1 cellular context compared by ENCODE assay signal in the genomic region with DNA sequence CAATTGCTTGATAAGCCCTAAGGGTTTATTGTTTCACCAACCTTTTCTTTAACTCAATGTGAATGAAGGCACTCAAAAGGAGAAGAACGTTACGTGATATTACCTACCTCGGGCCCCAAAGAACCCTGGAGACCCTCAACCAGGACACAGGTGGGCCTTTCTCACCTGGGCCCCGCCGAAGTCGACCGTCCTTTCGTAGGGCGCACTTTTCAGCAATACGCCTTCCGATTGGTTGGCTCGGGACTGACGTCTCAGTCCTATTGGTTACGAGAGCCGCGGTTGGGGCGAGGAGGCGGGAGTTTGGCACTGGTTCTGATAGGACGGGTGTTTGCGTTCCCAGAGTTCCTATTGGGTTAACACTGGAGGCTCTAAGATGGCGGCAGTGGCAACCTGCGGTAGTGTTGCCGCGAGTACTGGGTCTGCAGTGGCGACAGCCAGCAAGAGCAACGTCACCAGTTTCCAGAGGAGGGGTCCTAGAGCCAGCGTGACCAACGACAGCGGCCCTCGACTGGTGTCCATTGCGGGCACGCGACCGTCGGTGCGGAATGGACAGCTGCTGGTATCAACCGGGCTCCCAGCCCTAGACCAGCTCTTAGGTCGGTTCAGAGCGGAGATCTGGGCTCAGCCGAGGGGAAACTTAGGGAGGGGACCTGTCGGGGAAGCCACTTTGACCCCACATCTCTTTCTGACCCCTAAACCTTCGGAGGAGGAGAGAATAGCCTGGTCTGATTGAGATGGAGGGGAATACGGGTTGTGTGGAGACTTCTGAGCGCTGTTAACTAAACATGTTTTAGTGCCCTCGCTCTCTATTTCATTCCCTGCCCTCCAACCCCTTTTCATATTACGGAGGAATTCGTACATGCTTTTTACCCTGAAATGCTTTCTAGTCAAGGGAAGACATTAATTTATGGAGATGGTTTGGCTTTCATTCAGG.
A peak's percentile ranks its signal among the peaks of the same experiment; 100 is the strongest.
TF ChIP-seq lines count a peak whose summit lies in the region.

A gene with protein sequence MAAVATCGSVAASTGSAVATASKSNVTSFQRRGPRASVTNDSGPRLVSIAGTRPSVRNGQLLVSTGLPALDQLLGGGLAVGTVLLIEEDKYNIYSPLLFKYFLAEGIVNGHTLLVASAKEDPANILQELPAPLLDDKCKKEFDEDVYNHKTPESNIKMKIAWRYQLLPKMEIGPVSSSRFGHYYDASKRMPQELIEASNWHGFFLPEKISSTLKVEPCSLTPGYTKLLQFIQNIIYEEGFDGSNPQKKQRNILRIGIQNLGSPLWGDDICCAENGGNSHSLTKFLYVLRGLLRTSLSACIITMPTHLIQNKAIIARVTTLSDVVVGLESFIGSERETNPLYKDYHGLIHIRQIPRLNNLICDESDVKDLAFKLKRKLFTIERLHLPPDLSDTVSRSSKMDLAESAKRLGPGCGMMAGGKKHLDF (plus strand): TSS at position 356 of the 934 bp plus-strand sequence. CDS start 18 bp downstream, at position 374.
A gene with protein sequence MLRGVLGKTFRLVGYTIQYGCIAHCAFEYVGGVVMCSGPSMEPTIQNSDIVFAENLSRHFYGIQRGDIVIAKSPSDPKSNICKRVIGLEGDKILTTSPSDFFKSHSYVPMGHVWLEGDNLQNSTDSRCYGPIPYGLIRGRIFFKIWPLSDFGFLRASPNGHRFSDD (minus strand): TSS at position 211 of the 934 bp plus-strand sequence. CDS start 46,346 bp downstream, outside the sequence.

TF ChIP-seq in HepG2, 621 proteins besides CTCF, POLR2A, EP300 and RAD21 (continued from another document and continues in another):
- TF ChIP-seq, protein P1, sequence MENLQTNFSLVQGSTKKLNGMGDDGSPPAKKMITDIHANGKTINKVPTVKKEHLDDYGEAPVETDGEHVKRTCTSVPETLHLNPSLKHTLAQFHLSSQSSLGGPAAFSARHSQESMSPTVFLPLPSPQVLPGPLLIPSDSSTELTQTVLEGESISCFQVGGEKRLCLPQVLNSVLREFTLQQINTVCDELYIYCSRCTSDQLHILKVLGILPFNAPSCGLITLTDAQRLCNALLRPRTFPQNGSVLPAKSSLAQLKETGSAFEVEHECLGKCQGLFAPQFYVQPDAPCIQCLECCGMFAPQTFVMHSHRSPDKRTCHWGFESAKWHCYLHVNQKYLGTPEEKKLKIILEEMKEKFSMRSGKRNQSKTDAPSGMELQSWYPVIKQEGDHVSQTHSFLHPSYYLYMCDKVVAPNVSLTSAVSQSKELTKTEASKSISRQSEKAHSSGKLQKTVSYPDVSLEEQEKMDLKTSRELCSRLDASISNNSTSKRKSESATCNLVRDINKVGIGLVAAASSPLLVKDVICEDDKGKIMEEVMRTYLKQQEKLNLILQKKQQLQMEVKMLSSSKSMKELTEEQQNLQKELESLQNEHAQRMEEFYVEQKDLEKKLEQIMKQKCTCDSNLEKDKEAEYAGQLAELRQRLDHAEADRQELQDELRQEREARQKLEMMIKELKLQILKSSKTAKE (CRISPR knock-in tag; IDR thresholded peaks at IDR 0.05; ENCODE audit: borderline replicate concordance): no peak
- no peak for TF ChIP-seq DNMT1 (CRISPR knock-in tag; IDR thresholded peaks at IDR 0.05)
- peak; percentile 68 for TF ChIP-seq SALL1 (CRISPR knock-in tag; IDR thresholded peaks at IDR 0.05)
- no peak for TF ChIP-seq ZNF282 (IDR thresholded peaks at IDR 0.05; ENCODE audit: partially characterized antibody)
- TF ChIP-seq, protein P2, sequence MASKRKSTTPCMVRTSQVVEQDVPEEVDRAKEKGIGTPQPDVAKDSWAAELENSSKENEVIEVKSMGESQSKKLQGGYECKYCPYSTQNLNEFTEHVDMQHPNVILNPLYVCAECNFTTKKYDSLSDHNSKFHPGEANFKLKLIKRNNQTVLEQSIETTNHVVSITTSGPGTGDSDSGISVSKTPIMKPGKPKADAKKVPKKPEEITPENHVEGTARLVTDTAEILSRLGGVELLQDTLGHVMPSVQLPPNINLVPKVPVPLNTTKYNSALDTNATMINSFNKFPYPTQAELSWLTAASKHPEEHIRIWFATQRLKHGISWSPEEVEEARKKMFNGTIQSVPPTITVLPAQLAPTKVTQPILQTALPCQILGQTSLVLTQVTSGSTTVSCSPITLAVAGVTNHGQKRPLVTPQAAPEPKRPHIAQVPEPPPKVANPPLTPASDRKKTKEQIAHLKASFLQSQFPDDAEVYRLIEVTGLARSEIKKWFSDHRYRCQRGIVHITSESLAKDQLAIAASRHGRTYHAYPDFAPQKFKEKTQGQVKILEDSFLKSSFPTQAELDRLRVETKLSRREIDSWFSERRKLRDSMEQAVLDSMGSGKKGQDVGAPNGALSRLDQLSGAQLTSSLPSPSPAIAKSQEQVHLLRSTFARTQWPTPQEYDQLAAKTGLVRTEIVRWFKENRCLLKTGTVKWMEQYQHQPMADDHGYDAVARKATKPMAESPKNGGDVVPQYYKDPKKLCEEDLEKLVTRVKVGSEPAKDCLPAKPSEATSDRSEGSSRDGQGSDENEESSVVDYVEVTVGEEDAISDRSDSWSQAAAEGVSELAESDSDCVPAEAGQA (IDR thresholded peaks at IDR 0.05; ENCODE audit: low read depth): peak; percentile 90
- TF ChIP-seq, protein P2 (CRISPR knock-in tag; IDR thresholded peaks at IDR 0.05; ENCODE audit: borderline replicate concordance): no peak
- TF ChIP-seq STAT5B (CRISPR knock-in tag; IDR thresholded peaks at IDR 0.05): no peak
- TF ChIP-seq, protein P3, sequence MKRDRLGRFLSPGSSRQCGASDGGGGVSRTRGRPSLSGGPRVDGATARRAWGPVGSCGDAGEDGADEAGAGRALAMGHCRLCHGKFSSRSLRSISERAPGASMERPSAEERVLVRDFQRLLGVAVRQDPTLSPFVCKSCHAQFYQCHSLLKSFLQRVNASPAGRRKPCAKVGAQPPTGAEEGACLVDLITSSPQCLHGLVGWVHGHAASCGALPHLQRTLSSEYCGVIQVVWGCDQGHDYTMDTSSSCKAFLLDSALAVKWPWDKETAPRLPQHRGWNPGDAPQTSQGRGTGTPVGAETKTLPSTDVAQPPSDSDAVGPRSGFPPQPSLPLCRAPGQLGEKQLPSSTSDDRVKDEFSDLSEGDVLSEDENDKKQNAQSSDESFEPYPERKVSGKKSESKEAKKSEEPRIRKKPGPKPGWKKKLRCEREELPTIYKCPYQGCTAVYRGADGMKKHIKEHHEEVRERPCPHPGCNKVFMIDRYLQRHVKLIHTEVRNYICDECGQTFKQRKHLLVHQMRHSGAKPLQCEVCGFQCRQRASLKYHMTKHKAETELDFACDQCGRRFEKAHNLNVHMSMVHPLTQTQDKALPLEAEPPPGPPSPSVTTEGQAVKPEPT (CRISPR knock-in tag; IDR thresholded peaks at IDR 0.05; ENCODE audit: low read depth): no peak
- no peak for TF ChIP-seq ARNT (IDR thresholded peaks at IDR 0.05)
- peak; percentile 45; the same call in 1 of the 2 replicates for TF ChIP-seq MED1 (CRISPR knock-in tag; IDR thresholded peaks at IDR 0.05)
- TF ChIP-seq SYNCRIP (IDR thresholded peaks at IDR 0.05; ENCODE audit: insufficient read depth, low read depth, low read length): no peak
- TF ChIP-seq FOXK2 (IDR thresholded peaks at IDR 0.05): no peak
- TF ChIP-seq, protein P4, sequence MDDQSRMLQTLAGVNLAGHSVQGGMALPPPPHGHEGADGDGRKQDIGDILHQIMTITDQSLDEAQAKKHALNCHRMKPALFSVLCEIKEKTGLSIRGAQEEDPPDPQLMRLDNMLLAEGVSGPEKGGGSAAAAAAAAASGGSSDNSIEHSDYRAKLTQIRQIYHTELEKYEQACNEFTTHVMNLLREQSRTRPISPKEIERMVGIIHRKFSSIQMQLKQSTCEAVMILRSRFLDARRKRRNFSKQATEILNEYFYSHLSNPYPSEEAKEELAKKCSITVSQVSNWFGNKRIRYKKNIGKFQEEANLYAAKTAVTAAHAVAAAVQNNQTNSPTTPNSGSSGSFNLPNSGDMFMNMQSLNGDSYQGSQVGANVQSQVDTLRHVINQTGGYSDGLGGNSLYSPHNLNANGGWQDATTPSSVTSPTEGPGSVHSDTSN (CRISPR knock-in tag; IDR thresholded peaks at IDR 0.05; ENCODE audit: borderline replicate concordance): no peak
- TF ChIP-seq, protein P5, sequence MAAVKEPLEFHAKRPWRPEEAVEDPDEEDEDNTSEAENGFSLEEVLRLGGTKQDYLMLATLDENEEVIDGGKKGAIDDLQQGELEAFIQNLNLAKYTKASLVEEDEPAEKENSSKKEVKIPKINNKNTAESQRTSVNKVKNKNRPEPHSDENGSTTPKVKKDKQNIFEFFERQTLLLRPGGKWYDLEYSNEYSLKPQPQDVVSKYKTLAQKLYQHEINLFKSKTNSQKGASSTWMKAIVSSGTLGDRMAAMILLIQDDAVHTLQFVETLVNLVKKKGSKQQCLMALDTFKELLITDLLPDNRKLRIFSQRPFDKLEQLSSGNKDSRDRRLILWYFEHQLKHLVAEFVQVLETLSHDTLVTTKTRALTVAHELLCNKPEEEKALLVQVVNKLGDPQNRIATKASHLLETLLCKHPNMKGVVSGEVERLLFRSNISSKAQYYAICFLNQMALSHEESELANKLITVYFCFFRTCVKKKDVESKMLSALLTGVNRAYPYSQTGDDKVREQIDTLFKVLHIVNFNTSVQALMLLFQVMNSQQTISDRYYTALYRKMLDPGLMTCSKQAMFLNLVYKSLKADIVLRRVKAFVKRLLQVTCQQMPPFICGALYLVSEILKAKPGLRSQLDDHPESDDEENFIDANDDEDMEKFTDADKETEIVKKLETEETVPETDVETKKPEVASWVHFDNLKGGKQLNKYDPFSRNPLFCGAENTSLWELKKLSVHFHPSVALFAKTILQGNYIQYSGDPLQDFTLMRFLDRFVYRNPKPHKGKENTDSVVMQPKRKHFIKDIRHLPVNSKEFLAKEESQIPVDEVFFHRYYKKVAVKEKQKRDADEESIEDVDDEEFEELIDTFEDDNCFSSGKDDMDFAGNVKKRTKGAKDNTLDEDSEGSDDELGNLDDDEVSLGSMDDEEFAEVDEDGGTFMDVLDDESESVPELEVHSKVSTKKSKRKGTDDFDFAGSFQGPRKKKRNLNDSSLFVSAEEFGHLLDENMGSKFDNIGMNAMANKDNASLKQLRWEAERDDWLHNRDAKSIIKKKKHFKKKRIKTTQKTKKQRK (IDR thresholded peaks at IDR 0.05; ENCODE audit: low read length): no peak
- 0 out of 2 replicates have a peak, but pooled peaks have one; percentile 56 for TF ChIP-seq ZIK1 (CRISPR knock-in tag; IDR thresholded peaks at IDR 0.05; ENCODE audit: borderline replicate concordance, low read depth)
- no peak for TF ChIP-seq NFE2L2 (IDR thresholded peaks at IDR 0.05; ENCODE audit: low read length)
- no peak for TF ChIP-seq SNAPC2 (CRISPR knock-in tag; IDR thresholded peaks at IDR 0.05)
- TF ChIP-seq HDAC2 (CRISPR knock-in tag; IDR thresholded peaks at IDR 0.05): peak; percentile 19; the same call in 1 of the 2 replicates
- TF ChIP-seq TBX3 (IDR thresholded peaks at IDR 0.05; ENCODE audit: borderline replicate concordance): peak; percentile 23; the same call in 1 of the 2 replicates
- TF ChIP-seq SRSF4 (IDR thresholded peaks at IDR 0.05; ENCODE audit: low read depth, low read length, poor library complexity, severe bottlenecking): no peak
- peak; percentile 92 for TF ChIP-seq GATAD1 (CRISPR knock-in tag; IDR thresholded peaks at IDR 0.05)
- TF ChIP-seq, protein P6, sequence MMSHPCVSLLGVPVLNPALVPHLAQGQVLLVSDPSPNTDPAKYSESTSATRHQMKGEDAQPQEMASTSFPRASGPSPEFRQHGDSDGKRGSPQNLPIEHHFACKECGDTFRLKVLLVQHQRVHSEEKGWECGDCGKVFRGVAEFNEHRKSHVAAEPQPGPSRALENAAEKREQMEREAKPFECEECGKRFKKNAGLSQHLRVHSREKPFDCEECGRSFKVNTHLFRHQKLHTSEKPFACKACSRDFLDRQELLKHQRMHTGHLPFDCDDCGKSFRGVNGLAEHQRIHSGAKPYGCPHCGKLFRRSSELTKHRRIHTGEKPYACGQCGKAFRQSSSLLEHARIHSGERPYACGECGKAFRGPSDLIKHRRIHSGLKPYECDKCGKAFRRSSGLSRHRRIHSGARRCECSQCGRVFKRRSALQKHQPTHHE (CRISPR knock-in tag; IDR thresholded peaks at IDR 0.05; ENCODE audit: borderline replicate concordance): peak; percentile 72; the same call in 1 of the 2 replicates
- TF ChIP-seq, protein P7, sequence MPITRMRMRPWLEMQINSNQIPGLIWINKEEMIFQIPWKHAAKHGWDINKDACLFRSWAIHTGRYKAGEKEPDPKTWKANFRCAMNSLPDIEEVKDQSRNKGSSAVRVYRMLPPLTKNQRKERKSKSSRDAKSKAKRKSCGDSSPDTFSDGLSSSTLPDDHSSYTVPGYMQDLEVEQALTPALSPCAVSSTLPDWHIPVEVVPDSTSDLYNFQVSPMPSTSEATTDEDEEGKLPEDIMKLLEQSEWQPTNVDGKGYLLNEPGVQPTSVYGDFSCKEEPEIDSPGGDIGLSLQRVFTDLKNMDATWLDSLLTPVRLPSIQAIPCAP (CRISPR knock-in tag; IDR thresholded peaks at IDR 0.05; ENCODE audit: low read depth): no peak
- TF ChIP-seq ZFP90 (CRISPR knock-in tag; IDR thresholded peaks at IDR 0.05; ENCODE audit: borderline replicate concordance): 0 out of 2 replicates have a peak, but pooled peaks have one; percentile 51
- no peak for TF ChIP-seq ZNF460 (CRISPR knock-in tag; IDR thresholded peaks at IDR 0.05; ENCODE audit: borderline replicate concordance)
- TF ChIP-seq ZNF3 (CRISPR knock-in tag; IDR thresholded peaks at IDR 0.05): no peak
- no peak for TF ChIP-seq HMG20B (CRISPR knock-in tag; conservative IDR thresholded peaks at IDR 0.05)
- no peak for TF ChIP-seq KDM3A (CRISPR knock-in tag; IDR thresholded peaks at IDR 0.05; ENCODE audit: low read depth)
- no peak for TF ChIP-seq SUZ12 (IDR thresholded peaks at IDR 0.05; ENCODE audit: low read depth, low read length)
- TF ChIP-seq ZNF274 (CRISPR knock-in tag; IDR thresholded peaks at IDR 0.05): peak; percentile 59; the same call in 1 of the 2 replicates
- TF ChIP-seq, protein P8, sequence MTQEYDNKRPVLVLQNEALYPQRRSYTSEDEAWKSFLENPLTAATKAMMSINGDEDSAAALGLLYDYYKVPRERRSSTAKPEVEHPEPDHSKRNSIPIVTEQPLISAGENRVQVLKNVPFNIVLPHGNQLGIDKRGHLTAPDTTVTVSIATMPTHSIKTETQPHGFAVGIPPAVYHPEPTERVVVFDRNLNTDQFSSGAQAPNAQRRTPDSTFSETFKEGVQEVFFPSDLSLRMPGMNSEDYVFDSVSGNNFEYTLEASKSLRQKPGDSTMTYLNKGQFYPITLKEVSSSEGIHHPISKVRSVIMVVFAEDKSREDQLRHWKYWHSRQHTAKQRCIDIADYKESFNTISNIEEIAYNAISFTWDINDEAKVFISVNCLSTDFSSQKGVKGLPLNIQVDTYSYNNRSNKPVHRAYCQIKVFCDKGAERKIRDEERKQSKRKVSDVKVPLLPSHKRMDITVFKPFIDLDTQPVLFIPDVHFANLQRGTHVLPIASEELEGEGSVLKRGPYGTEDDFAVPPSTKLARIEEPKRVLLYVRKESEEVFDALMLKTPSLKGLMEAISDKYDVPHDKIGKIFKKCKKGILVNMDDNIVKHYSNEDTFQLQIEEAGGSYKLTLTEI (CRISPR knock-in tag; conservative IDR thresholded peaks at IDR 0.05): no peak
